Comparison of ENCODE assay signal across 1 cellular context in genomic region chr20:62900052-62900691, GRCh38.
TF ChIP-seq lines count a peak whose summit lies in the region.

No MANE protein-coding gene starts in this region.

TF ChIP-seq in K562, 482 proteins besides CTCF, POLR2A, EP300 and RAD21 (continued from another document):
- TF ChIP-seq, protein P1, sequence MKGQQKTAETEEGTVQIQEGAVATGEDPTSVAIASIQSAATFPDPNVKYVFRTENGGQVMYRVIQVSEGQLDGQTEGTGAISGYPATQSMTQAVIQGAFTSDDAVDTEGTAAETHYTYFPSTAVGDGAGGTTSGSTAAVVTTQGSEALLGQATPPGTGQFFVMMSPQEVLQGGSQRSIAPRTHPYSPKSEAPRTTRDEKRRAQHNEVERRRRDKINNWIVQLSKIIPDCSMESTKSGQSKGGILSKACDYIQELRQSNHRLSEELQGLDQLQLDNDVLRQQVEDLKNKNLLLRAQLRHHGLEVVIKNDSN (CRISPR knock-in tag; IDR thresholded peaks at IDR 0.05): no peak
- peak; percentile 58 for TF ChIP-seq ZNF263 (CRISPR knock-in tag; IDR thresholded peaks at IDR 0.05; ENCODE audit: borderline replicate concordance)
- TF ChIP-seq, protein P2, sequence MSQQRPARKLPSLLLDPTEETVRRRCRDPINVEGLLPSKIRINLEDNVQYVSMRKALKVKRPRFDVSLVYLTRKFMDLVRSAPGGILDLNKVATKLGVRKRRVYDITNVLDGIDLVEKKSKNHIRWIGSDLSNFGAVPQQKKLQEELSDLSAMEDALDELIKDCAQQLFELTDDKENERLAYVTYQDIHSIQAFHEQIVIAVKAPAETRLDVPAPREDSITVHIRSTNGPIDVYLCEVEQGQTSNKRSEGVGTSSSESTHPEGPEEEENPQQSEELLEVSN (IDR thresholded peaks at IDR 0.05; ENCODE audit: borderline replicate concordance in 1 of 2, extremely low read depth in 1 of 2, insufficient read depth in 1 of 2, insufficient read length in 1 of 2, low read depth in 1 of 2, low read length in 1 of 2, poor library complexity in 1 of 2, severe bottlenecking in 1 of 2): peak in 1 of 2 experiments; percentile 52
